1 cellular context compared by ENCODE assay signal in the genomic region with DNA sequence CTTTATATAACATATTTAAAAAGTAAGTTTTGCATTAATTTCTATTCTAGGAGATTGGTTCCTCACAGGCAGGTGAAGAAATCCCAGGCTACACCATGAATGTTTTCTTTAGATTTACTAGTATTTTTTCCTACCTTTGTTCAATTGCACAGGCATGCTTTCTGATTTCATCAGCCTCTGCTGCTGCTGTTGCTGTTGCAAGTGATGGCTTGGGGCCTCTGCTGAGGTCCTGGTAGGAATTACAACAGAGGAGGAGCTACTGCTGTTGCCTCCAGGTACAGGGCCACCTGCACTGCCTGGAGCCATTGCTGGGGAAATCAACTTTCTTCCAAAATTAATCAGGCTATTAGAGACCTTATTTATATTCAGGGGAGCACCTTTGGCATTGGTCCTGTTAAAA.
TF ChIP-seq lines count a peak whose summit lies in the region.

No MANE protein-coding gene starts in this region.

TF ChIP-seq in GM23338, 12 proteins besides CTCF, POLR2A, EP300 and RAD21 (continued from another document):
- TF ChIP-seq, protein P1, sequence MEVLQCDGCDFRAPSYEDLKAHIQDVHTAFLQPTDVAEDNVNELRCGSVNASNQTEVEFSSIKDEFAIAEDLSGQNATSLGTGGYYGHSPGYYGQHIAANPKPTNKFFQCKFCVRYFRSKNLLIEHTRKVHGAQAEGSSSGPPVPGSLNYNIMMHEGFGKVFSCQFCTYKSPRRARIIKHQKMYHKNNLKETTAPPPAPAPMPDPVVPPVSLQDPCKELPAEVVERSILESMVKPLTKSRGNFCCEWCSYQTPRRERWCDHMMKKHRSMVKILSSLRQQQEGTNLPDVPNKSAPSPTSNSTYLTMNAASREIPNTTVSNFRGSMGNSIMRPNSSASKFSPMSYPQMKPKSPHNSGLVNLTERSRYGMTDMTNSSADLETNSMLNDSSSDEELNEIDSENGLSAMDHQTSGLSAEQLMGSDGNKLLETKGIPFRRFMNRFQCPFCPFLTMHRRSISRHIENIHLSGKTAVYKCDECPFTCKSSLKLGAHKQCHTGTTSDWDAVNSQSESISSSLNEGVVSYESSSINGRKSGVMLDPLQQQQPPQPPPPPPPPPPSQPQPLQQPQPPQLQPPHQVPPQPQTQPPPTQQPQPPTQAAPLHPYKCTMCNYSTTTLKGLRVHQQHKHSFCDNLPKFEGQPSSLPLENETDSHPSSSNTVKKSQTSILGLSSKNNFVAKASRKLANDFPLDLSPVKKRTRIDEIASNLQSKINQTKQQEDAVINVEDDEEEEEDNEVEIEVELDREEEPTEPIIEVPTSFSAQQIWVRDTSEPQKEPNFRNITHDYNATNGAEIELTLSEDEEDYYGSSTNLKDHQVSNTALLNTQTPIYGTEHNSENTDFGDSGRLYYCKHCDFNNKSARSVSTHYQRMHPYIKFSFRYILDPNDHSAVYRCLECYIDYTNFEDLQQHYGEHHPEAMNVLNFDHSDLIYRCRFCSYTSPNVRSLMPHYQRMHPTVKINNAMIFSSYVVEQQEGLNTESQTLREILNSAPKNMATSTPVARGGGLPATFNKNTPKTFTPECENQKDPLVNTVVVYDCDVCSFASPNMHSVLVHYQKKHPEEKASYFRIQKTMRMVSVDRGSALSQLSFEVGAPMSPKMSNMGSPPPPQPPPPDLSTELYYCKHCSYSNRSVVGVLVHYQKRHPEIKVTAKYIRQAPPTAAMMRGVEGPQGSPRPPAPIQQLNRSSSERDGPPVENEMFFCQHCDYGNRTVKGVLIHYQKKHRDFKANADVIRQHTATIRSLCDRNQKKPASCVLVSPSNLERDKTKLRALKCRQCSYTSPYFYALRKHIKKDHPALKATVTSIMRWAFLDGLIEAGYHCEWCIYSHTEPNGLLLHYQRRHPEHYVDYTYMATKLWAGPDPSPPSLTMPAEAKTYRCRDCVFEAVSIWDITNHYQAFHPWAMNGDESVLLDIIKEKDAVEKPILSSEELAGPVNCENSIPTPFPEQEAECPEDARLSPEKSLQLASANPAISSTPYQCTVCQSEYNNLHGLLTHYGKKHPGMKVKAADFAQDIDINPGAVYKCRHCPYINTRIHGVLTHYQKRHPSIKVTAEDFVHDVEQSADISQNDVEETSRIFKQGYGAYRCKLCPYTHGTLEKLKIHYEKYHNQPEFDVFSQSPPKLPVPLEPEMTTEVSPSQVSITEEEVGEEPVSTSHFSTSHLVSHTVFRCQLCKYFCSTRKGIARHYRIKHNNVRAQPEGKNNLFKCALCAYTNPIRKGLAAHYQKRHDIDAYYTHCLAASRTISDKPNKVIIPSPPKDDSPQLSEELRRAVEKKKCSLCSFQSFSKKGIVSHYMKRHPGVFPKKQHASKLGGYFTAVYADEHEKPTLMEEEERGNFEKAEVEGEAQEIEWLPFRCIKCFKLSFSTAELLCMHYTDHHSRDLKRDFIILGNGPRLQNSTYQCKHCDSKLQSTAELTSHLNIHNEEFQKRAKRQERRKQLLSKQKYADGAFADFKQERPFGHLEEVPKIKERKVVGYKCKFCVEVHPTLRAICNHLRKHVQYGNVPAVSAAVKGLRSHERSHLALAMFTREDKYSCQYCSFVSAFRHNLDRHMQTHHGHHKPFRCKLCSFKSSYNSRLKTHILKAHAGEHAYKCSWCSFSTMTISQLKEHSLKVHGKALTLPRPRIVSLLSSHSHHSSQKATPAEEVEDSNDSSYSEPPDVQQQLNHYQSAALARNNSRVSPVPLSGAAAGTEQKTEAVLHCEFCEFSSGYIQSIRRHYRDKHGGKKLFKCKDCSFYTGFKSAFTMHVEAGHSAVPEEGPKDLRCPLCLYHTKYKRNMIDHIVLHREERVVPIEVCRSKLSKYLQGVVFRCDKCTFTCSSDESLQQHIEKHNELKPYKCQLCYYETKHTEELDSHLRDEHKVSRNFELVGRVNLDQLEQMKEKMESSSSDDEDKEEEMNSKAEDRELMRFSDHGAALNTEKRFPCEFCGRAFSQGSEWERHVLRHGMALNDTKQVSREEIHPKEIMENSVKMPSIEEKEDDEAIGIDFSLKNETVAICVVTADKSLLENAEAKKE (CRISPR knock-in tag; IDR thresholded peaks at IDR 0.05): 0 out of 2 replicates have a peak, but pooled peaks have one; percentile 34
